ENCODE assay signal across 18 cellular contexts in the genomic region with DNA sequence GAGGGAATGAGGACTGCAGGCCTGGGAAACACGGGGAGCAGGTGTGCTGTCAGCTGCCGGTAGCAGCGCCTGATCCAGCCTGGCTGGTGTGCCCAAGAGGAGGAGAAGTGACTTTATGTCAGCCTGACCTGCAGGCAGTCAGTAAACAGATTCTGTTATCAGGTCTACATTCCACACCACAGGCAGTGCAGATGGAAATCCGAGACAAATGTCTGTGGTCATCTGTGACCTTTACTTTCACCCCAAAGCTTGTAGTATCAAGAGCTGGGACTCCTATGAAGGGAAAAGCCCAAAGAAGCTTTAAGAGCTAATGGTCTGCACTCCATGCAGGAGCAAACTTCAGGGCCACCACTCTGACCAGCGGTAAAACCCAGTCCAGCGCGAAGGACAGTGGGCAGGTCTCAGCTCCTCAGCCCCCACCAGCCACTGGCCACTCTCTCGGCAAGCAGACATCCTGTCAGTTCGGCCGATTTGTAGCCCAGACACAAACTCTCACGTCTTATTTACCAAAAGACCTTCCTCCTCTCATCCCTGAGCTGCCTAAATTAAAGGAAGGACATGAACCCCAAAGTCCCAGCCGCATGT. TPM values are rescaled to one million over a fixed set of nuclear protein-coding genes. Genes with fewer than 3 reads are reported as not detected.
DNase-seq lines count a peak whose midpoint lies in the region; ATAC-seq, FAIRE-seq and TF ChIP-seq lines count a peak whose summit lies in the region.
"Had no signal": no experiment of that assay in that cellular context is flagged by ENCODE, and none has a peak within 500 bp of the region (broad histone marks: within the 10 kb centered on the region; RNA-seq: fewer than 3 reads in every experiment).

No MANE protein-coding gene starts in this region.

- WGBS in heart left ventricle, 4 donors = 51 to 60% (median 57%) methylated on average over 11 to 12 of the region's 12 CpGs
- WGBS in K562 (ENCODE audit: insufficient coverage, low coverage, missing lambda C conversion rate) = 7% methylated on average over 12 of the region's 12 CpGs
- 58% methylated on average over 12 of the region's 12 CpGs for WGBS in mesenchymal stem cell

- H3K36me3 Mint-ChIP-seq in activated T-helper 2 cell treated with anti-CD3 and anti-CD28 coated beads, Interferon-gamma antibody, Interleukin-2, Interleukin-4, amounts not matched to agents 10 μg/mL and 5 μg/mL and 100 μg/mL, durations not matched to agents 14 hours and 24 hours and 36 hours (ENCODE audit: low read depth) = peaks cover 13% of the 10 kb centered on the region
- H3K36me3 Mint-ChIP-seq: activated CD8-positive, alpha-beta memory T cell treated with anti-CD3 and anti-CD28 coated beads, Interleukin-2, amount 10 ng/mL, durations not matched to agents 7 days and 5 days had no signal

- no peak overlapping the region for H4K91ac ChIP-seq in mesenchymal stem cell (ENCODE audit: low read length)

- H3K9ac ChIP-seq in K562 (ENCODE audit: insufficient read depth in 1 of 2, low read depth in 2 of 2, low read length in 2 of 2) (peak overlapping the region in 1 of 2 experiments; percentile 83; a peak in 2 of 4 replicates), mesenchymal stem cell (ENCODE audit: low read length) (no peak overlapping the region)

- H3K4me3 ChIP-seq in heart left ventricle = no peak overlapping the region
- no peak overlapping the region for H3K4me3 ChIP-seq in K562
- H3K4me3 ChIP-seq in mesenchymal stem cell (ENCODE audit: insufficient read depth in 1 of 2, low read depth in 1 of 2, low read length in 2 of 2) = no peak overlapping the region
- H3K4me3 ChIP-seq: ascending aorta, esophagus muscularis mucosa, prostate gland had no signal

- no peak overlapping the region for H4K8ac ChIP-seq in mesenchymal stem cell (ENCODE audit: low read length)

- H3K14ac ChIP-seq in mesenchymal stem cell (ENCODE audit: low read length in 2 of 2) = peak overlapping the region in 1 of 2 experiments; percentile 72

- POLR2A ChIA-PET in K562 (lab: Yijun Ruan, JAX) = interaction anchor here (0.6 to 1.7 kb wide), 11 partner anchors 8 to 388 kb away, joined by 3 to 10 read pairs (median 4); a partner anchor contains a TSS

- H3K18ac ChIP-seq in mesenchymal stem cell (ENCODE audit: low read depth in 1 of 2, low read length in 2 of 2) = peak overlapping the region in 1 of 2 experiments; percentile 13

- no peak for TF ChIP-seq POLR2A in heart left ventricle (IDR thresholded peaks at IDR 0.05)
- no peak for TF ChIP-seq POLR2A in K562 (conservative IDR thresholded peaks at IDR 0.05)

- H3K79me2 ChIP-seq in K562 (ENCODE audit: control insufficient read depth, insufficient read depth, low read length) = peaks cover 80% of the 10 kb centered on the region

- H3K4me1 ChIP-seq in heart left ventricle = peaks cover 5 to 93% (median 59%) of the 10 kb centered on the region in 12 donors
- peaks cover 12 to 23% of the 10 kb centered on the region in 2 experiments; a peak in 4 of 5 replicates for H3K4me1 ChIP-seq in K562 (replicated peaks in 1 of 2; ENCODE audit: control insufficient read depth in 2 of 2, insufficient read depth in 2 of 2, low read length in 2 of 2)
- peaks cover 51% of the 10 kb centered on the region for H3K4me1 ChIP-seq in mesenchymal stem cell (ENCODE audit: control insufficient read depth, insufficient read depth, low read depth, low read length)
- H3K4me1 ChIP-seq: ascending aorta had no signal

- H3K27me3 Mint-ChIP-seq in activated T-helper 2 cell treated with anti-CD3 and anti-CD28 coated beads, Interferon-gamma antibody, Interleukin-2, Interleukin-4, amounts not matched to agents 10 μg/mL and 5 μg/mL and 100 μg/mL, durations not matched to agents 14 hours and 24 hours and 36 hours (ENCODE audit: low read depth) = no peaks in the 10 kb centered on the region
- H3K27me3 Mint-ChIP-seq: activated CD8-positive, alpha-beta memory T cell treated with anti-CD3 and anti-CD28 coated beads, Interleukin-2, amount 10 ng/mL, durations not matched to agents 7 days and 5 days had no signal

- H3K9me3 Mint-ChIP-seq in activated T-helper 2 cell treated with anti-CD3 and anti-CD28 coated beads, Interferon-gamma antibody, Interleukin-2, Interleukin-4, amounts not matched to agents 10 μg/mL and 5 μg/mL and 100 μg/mL, durations not matched to agents 14 hours and 24 hours and 36 hours = no peaks in the 10 kb centered on the region

- peak; percentile 93 for FAIRE-seq in K562 (lab: Jason Lieb, UNC)
- FAIRE-seq: islet of Langerhans had no signal

- TF ChIP-seq CTCF in heart left ventricle (IDR thresholded peaks at IDR 0.05) (no peak), K562 (IDR thresholded peaks at IDR 0.05 in 2 of 3, conservative IDR thresholded peaks at IDR 0.05 in 1 of 3; ENCODE audit: insufficient read depth in 2 of 3, low read depth in 1 of 3, low read length in 3 of 3) (no peak)

- no peak overlapping the region for H2BK5ac ChIP-seq in mesenchymal stem cell (ENCODE audit: low read depth, low read length, poor library complexity, severe bottlenecking)

- peaks cover 17% of the 10 kb centered on the region for H3K4me1 Mint-ChIP-seq in activated T-helper 2 cell treated with anti-CD3 and anti-CD28 coated beads, Interferon-gamma antibody, Interleukin-2, Interleukin-4, amounts not matched to agents 10 μg/mL and 5 μg/mL and 100 μg/mL, durations not matched to agents 14 hours and 24 hours and 36 hours (ENCODE audit: low read depth)

- H3K4me2 ChIP-seq in K562 (ENCODE audit: insufficient read depth, low read length) (peak overlapping the region; percentile 32; the same call in 1 of the 2 replicates), mesenchymal stem cell (ENCODE audit: low read length, poor library complexity, severe bottlenecking) (no peak overlapping the region)

- ATAC-seq in heart left ventricle = peak in 1 of 4 donors; percentile 12
- ATAC-seq in Right ventricle myocardium inferior = no peak
- ATAC-seq in K562 = peak; percentile 81
- no peak for ATAC-seq in GM21526 (IDR thresholded peaks at IDR 0.05; ENCODE audit: low FRiP score, unreplicated experiment)

- peak overlapping the region in 1 of 2 experiments; percentile 57 for H3K23ac ChIP-seq in mesenchymal stem cell (ENCODE audit: low read length in 2 of 2)

- no peaks in the 10 kb centered on the region for H3K9me3 ChIP-seq in heart left ventricle
- H3K9me3 ChIP-seq in K562 (replicated peaks; ENCODE audit: control insufficient read depth, insufficient read depth, low read depth, low read length) = no peaks in the 10 kb centered on the region
- no peaks in the 10 kb centered on the region for H3K9me3 ChIP-seq in mesenchymal stem cell (ENCODE audit: control insufficient read depth, low read length)
- H3K9me3 ChIP-seq: ascending aorta, esophagus muscularis mucosa, prostate gland had no signal

- no TSS peak for BruUV-seq in K562 (replicated peaks; lab: Mats Ljungman, UMichigan)

- in situ Hi-C loops in K562 (cut with MboI) = no loop called here

- no peak for TF ChIP-seq RAD21 in K562 (CRISPR knock-in tag; conservative IDR thresholded peaks at IDR 0.05 in 1 of 2, IDR thresholded peaks at IDR 0.05 in 1 of 2)

- TF ChIP-seq EP300 in K562 (IDR thresholded peaks at IDR 0.05; ENCODE audit: low read length) = peak; percentile 52; the same call in 1 of the 2 replicates

- H3K4me3 Mint-ChIP-seq in activated T-helper 2 cell treated with anti-CD3 and anti-CD28 coated beads, Interferon-gamma antibody, Interleukin-2, Interleukin-4, amounts not matched to agents 10 μg/mL and 5 μg/mL and 100 μg/mL, durations not matched to agents 14 hours and 24 hours and 36 hours (ENCODE audit: low read depth) = no peak overlapping the region
- H3K4me3 Mint-ChIP-seq: activated CD8-positive, alpha-beta memory T cell treated with anti-CD3 and anti-CD28 coated beads, Interleukin-2, amount 10 ng/mL, durations not matched to agents 7 days and 5 days had no signal

- no peaks in the 10 kb centered on the region for H3K27me3 ChIP-seq in heart left ventricle
- no peaks in the 10 kb centered on the region for H3K27me3 ChIP-seq in K562 (ENCODE audit: control insufficient read depth in 2 of 2, insufficient read depth in 2 of 2, low read length in 2 of 2)
- no peaks in the 10 kb centered on the region for H3K27me3 ChIP-seq in mesenchymal stem cell (ENCODE audit: control insufficient read depth in 1 of 2, insufficient read depth in 1 of 2, low read length in 2 of 2)
- H3K27me3 ChIP-seq: ascending aorta, esophagus muscularis mucosa had no signal

- no peak for DNase-seq in heart left ventricle
- DNase-seq in Right ventricle myocardium inferior (ENCODE audit: missing footprints) = no peak
- DNase-seq in K562 (ENCODE audit: extremely low read depth in 1 of 4, low spot score in 3 of 4) = peak in 2 of 4 experiments; percentile 64 to 76
- DNase-seq in mesenchymal stem cell = peak; percentile 61
- no peak for DNase-seq in foreskin melanocyte
- no peak for DNase-seq in NCI-H524 treated with DMSO at 0.1 percent for 48 hours (lab: John Stamatoyannopoulos, UW)
- DNase-seq in activated T-helper 2 cell treated with anti-CD3 and anti-CD28 coated beads, Interferon-gamma antibody, Interleukin-2, Interleukin-4, amounts not matched to agents 10 μg/mL and 5 μg/mL and 100 μg/mL, durations not matched to agents 14 hours and 24 hours and 36 hours (ENCODE audit: low spot score) = no peak
- DNase-seq: activated CD8-positive, alpha-beta memory T cell treated with anti-CD3 and anti-CD28 coated beads, Interleukin-2, amount 10 ng/mL, durations not matched to agents 7 days and 5 days; HCEC 1CT; MV-4-11; T-helper 2 cell had no signal

- H2AK5ac ChIP-seq in mesenchymal stem cell (ENCODE audit: low read length, severe bottlenecking) = peak overlapping the region; percentile 71

- H3K36me3 ChIP-seq in heart left ventricle (peaks cover 0 to 6% (median 0%) of the 10 kb centered on the region in 9 donors), K562 (ENCODE audit: control insufficient read depth, insufficient read depth, low read length) (peaks cover 7% of the 10 kb centered on the region; the same call in 2 of the 3 replicates), mesenchymal stem cell (ENCODE audit: control insufficient read depth in 1 of 2, insufficient read depth in 2 of 2, low read depth in 1 of 2, low read length in 2 of 2) (peaks cover 0 to 22% of the 10 kb centered on the region in 2 experiments)
- H3K36me3 ChIP-seq: prostate gland had no signal

- no peak overlapping the region for H3K27ac Mint-ChIP-seq in activated T-helper 2 cell treated with anti-CD3 and anti-CD28 coated beads, Interferon-gamma antibody, Interleukin-2, Interleukin-4, amounts not matched to agents 10 μg/mL and 5 μg/mL and 100 μg/mL, durations not matched to agents 14 hours and 24 hours and 36 hours
- H3K27ac Mint-ChIP-seq: activated CD8-positive, alpha-beta memory T cell treated with anti-CD3 and anti-CD28 coated beads, Interleukin-2, amount 10 ng/mL, durations not matched to agents 7 days and 5 days had no signal

- peaks cover 5% of the 10 kb centered on the region for H3K9me1 ChIP-seq in K562 (ENCODE audit: control insufficient read depth, insufficient read depth, low read length)

- peak overlapping the region in 1 of 2 experiments; percentile 0 for H2BK12ac ChIP-seq in mesenchymal stem cell (ENCODE audit: low read length in 2 of 2)

- peaks cover 52% of the 10 kb centered on the region for H4K20me1 ChIP-seq in K562 (replicated peaks; ENCODE audit: control insufficient read depth, insufficient read depth, low read length)

- H3K79me1 ChIP-seq in mesenchymal stem cell (replicated peaks; ENCODE audit: low read length, poor library complexity, severe bottlenecking) = no peaks in the 10 kb centered on the region

- intact Hi-C loops in heart left ventricle (cut with DNase I) (no loop called here), Right ventricle myocardium inferior (cut with DNase I) (no loop called here), K562 (cut with micrococcal nuclease) (no loop called here)
- intact Hi-C loops in activated T-helper 2 cell treated with anti-CD3 and anti-CD28 coated beads, Interferon-gamma antibody, Interleukin-2, Interleukin-4, amounts not matched to agents 10 μg/mL and 5 μg/mL and 100 μg/mL, durations not matched to agents 14 hours and 24 hours and 36 hours (cut with micrococcal nuclease) = no loop called here

- no peak overlapping the region for H2BK15ac ChIP-seq in mesenchymal stem cell (ENCODE audit: low read depth, poor library complexity, severe bottlenecking)

- peak overlapping the region; percentile 46 to 95 (median 89) for H3K27ac ChIP-seq in heart left ventricle
- no peak overlapping the region for H3K27ac ChIP-seq in K562 (ENCODE audit: extremely low read depth, low read depth, low read length)
- H3K27ac ChIP-seq in mesenchymal stem cell (ENCODE audit: low read length, poor library complexity, severe bottlenecking) = peak overlapping the region; percentile 36
- H3K27ac ChIP-seq: ascending aorta, esophagus muscularis mucosa, prostate gland had no signal

- peak overlapping the region in 1 of 2 experiments; percentile 3 for H3K4ac ChIP-seq in mesenchymal stem cell (ENCODE audit: low read depth in 1 of 2, low read length in 2 of 2)

- H2BK120ac ChIP-seq in mesenchymal stem cell (ENCODE audit: low read depth, low read length) = no peak overlapping the region

- CTCF ChIA-PET in K562 (lab: Yijun Ruan, JAX; ENCODE audit: low intra/inter-chr PET ratio) = no interaction called here

- H2AFZ ChIP-seq in K562 (ENCODE audit: low read depth, low read length) (no peak overlapping the region), mesenchymal stem cell (ENCODE audit: low read depth, low read length) (no peak overlapping the region)

RNA-seq across cellular contexts. Expression of a gene that starts 7.7 kb away (rescaled TPM):
- total RNA-seq in heart left ventricle = 10 to 100 TPM; 24.5 to 70.1 (median 55.7) TPM
- polyA plus RNA-seq in heart left ventricle = 10 to 100 TPM; 50.0 to 56.9 TPM
- total RNA-seq in Right ventricle myocardium inferior = 64.7 TPM
- 81.9 and 116 TPM in 2 replicates for total RNA-seq in K562 (2011; cell fraction: chromatin; rRNA removed; ENCODE audit: low replicate concordance)
- 54.3 and 56.0 TPM in 2 replicates for total RNA-seq in K562 (2011; cell fraction: nucleolus; rRNA removed)
- total RNA-seq in K562 (2011; cell fraction: nucleoplasm; rRNA removed) = 55.7 and 62.1 TPM in 2 replicates
- total RNA-seq in K562 (2014; rRNA removed) = 11.0 and 13.5 TPM in 2 replicates
- total RNA-seq in K562 (2014; rRNA removed; fragmentation: Illumina TruSeq; extraction: Trizol) = 12.2 and 12.3 TPM in 2 replicates
- total RNA-seq in K562 (2015; rRNA removed; fragmentation: Illumina TruSeq; extraction: Trizol) = 14.7 and 15.9 TPM in 2 replicates
- total RNA-seq in K562 (2021) = 37.1 and 38.1 TPM in 2 replicates
- polyA plus RNA-seq in K562 (2011; rRNA removed) = 7.4 and 16.2 TPM in 2 replicates
- polyA plus RNA-seq in K562 (2011; cell fraction: cytosol; rRNA removed) = 9.5 and 11.2 TPM in 2 replicates
- polyA plus RNA-seq in K562 (2011; cell fraction: nucleus; rRNA removed) = 18.8 and 20.5 TPM in 2 replicates
- polyA plus RNA-seq in K562 (2012) = 31.3 and 33.6 TPM in 2 replicates
- 25.1 and 28.4 TPM in 2 replicates for polyA plus RNA-seq in K562 (2014; fragmentation: Illumina TruSeq; extraction: Trizol)
- 1 to 10 TPM; 4.7 TPM for polyA plus RNA-seq in K562 (2014; fragmentation: Nextera tagmentation; extraction: Ambion mirVana)
- 15.6 and 18.7 TPM in 2 replicates for polyA plus RNA-seq in K562 (2014; rRNA removed)
- 15.2 and 18.3 TPM in 2 replicates for polyA minus RNA-seq in K562 (2011; rRNA and poly(A)+ RNA removed)
- 13.2 and 27.3 TPM in 2 replicates for polyA minus RNA-seq in K562 (2011; cell fraction: cytosol; rRNA and poly(A)+ RNA removed)
- polyA minus RNA-seq in K562 (2011; cell fraction: nucleus; rRNA and poly(A)+ RNA removed) = 17.1 and 27.9 TPM in 2 replicates
- 23.1 TPM for polyA plus RNA-seq in mesenchymal stem cell (2013, experiment 1 of 2)
- 24.0 TPM for polyA plus RNA-seq in mesenchymal stem cell (2013, experiment 2 of 2)
- 36.9 and 40.6 TPM in 2 replicates for total RNA-seq in activated T-helper 2 cell treated with anti-CD3 and anti-CD28 coated beads, Interferon-gamma antibody, Interleukin-2, Interleukin-4, amounts not matched to agents 10 μg/mL and 5 μg/mL and 100 μg/mL, durations not matched to agents 14 hours and 24 hours and 36 hours

RNA-seq across cellular contexts. Expression of a gene that starts 31.9 kb away (rescaled TPM):
- total RNA-seq in heart left ventricle (not detected), Right ventricle myocardium inferior (not detected), K562 (2014; rRNA removed) (0.41 TPM in 1 of 2 replicates, not detected in the other), K562 (2014; rRNA removed; fragmentation: Illumina TruSeq; extraction: Trizol) (0.18 and 0.19 TPM in 2 replicates), K562 (2015; rRNA removed; fragmentation: Illumina TruSeq; extraction: Trizol) (not detected in 2 replicates), K562 (2021) (not detected in 2 replicates)
- polyA plus RNA-seq in heart left ventricle (not detected), K562 (2011; rRNA removed) (0.15 TPM in 1 of 2 replicates, not detected in the other), K562 (2014; fragmentation: Illumina TruSeq; extraction: Trizol) (not detected in 2 replicates), K562 (2014; fragmentation: Nextera tagmentation; extraction: Ambion mirVana) (under 1 TPM; 0.22 to 0.24 TPM), K562 (2014; rRNA removed) (not detected in 2 replicates)
- total RNA-seq in K562 (2011; cell fraction: chromatin; rRNA removed; ENCODE audit: low replicate concordance) = not detected in 2 replicates
- total RNA-seq in K562 (2011; cell fraction: nucleolus; rRNA removed) = not detected in 2 replicates
- not detected in 2 replicates for total RNA-seq in K562 (2011; cell fraction: nucleoplasm; rRNA removed)
- polyA plus RNA-seq in K562 (2011; cell fraction: cytosol; rRNA removed) = not detected in 2 replicates
- polyA plus RNA-seq in K562 (2011; cell fraction: nucleus; rRNA removed) = not detected in 2 replicates
- 0.07 TPM in 1 of 2 replicates, not detected in the other for polyA plus RNA-seq in K562 (2012)
- polyA minus RNA-seq in K562 (2011; rRNA and poly(A)+ RNA removed) = 0.24 TPM in 1 of 2 replicates, not detected in the other
- not detected in 2 replicates for polyA minus RNA-seq in K562 (2011; cell fraction: cytosol; rRNA and poly(A)+ RNA removed)
- not detected in 2 replicates for polyA minus RNA-seq in K562 (2011; cell fraction: nucleus; rRNA and poly(A)+ RNA removed)
- 0.08 TPM for polyA plus RNA-seq in mesenchymal stem cell (2013, experiment 1 of 2)
- 0.04 TPM for polyA plus RNA-seq in mesenchymal stem cell (2013, experiment 2 of 2)
- total RNA-seq in activated T-helper 2 cell treated with anti-CD3 and anti-CD28 coated beads, Interferon-gamma antibody, Interleukin-2, Interleukin-4, amounts not matched to agents 10 μg/mL and 5 μg/mL and 100 μg/mL, durations not matched to agents 14 hours and 24 hours and 36 hours = not detected in 2 replicates
- total RNA-seq: activated CD8-positive, alpha-beta memory T cell treated with anti-CD3 and anti-CD28 coated beads, Interleukin-2, amount 10 ng/mL, durations not matched to agents 7 days and 5 days; ascending aorta; esophagus muscularis mucosa; ureter had no signal
- polyA plus RNA-seq: AG04450 had no signal

RNA-seq across cellular contexts. Expression of a gene that starts 32.1 kb away (rescaled TPM):
- total RNA-seq in heart left ventricle (1 to 10 TPM; 1.6 to 4.8 (median 3.3) TPM), Right ventricle myocardium inferior (3.3 TPM), K562 (2014; rRNA removed) (2.2 and 4.1 TPM in 2 replicates), K562 (2014; rRNA removed; fragmentation: Illumina TruSeq; extraction: Trizol) (3.5 and 4.2 TPM in 2 replicates), K562 (2015; rRNA removed; fragmentation: Illumina TruSeq; extraction: Trizol) (3.5 and 3.8 TPM in 2 replicates), K562 (2021) (4.7 and 6.6 TPM in 2 replicates)
- polyA plus RNA-seq in heart left ventricle (1 to 10 TPM; 1.9 to 4.8 TPM), K562 (2011; rRNA removed) (2.8 TPM in 2 replicates), K562 (2014; fragmentation: Illumina TruSeq; extraction: Trizol) (4.7 and 7.7 TPM in 2 replicates), K562 (2014; fragmentation: Nextera tagmentation; extraction: Ambion mirVana) (under 1 TPM; 0.41 to 0.51 TPM), K562 (2014; rRNA removed) (4.3 and 5.2 TPM in 2 replicates)
- 21.2 and 28.6 TPM in 2 replicates for total RNA-seq in K562 (2011; cell fraction: chromatin; rRNA removed; ENCODE audit: low replicate concordance)
- 10.8 and 13.3 TPM in 2 replicates for total RNA-seq in K562 (2011; cell fraction: nucleolus; rRNA removed)
- total RNA-seq in K562 (2011; cell fraction: nucleoplasm; rRNA removed) = 10.6 and 15.0 TPM in 2 replicates
- polyA plus RNA-seq in K562 (2011; cell fraction: cytosol; rRNA removed) = 1.9 and 3.4 TPM in 2 replicates
- 5.4 and 11.4 TPM in 2 replicates for polyA plus RNA-seq in K562 (2011; cell fraction: nucleus; rRNA removed)
- 3.7 and 4.9 TPM in 2 replicates for polyA plus RNA-seq in K562 (2012)
- 1.9 and 2.1 TPM in 2 replicates for polyA minus RNA-seq in K562 (2011; rRNA and poly(A)+ RNA removed)
- polyA minus RNA-seq in K562 (2011; cell fraction: cytosol; rRNA and poly(A)+ RNA removed) = 2.7 and 4.2 TPM in 2 replicates
- 4.4 and 5.7 TPM in 2 replicates for polyA minus RNA-seq in K562 (2011; cell fraction: nucleus; rRNA and poly(A)+ RNA removed)
- 3.3 TPM for polyA plus RNA-seq in mesenchymal stem cell (2013, experiment 1 of 2)
- polyA plus RNA-seq in mesenchymal stem cell (2013, experiment 2 of 2) = 3.0 TPM
- 3.8 and 3.9 TPM in 2 replicates for total RNA-seq in activated T-helper 2 cell treated with anti-CD3 and anti-CD28 coated beads, Interferon-gamma antibody, Interleukin-2, Interleukin-4, amounts not matched to agents 10 μg/mL and 5 μg/mL and 100 μg/mL, durations not matched to agents 14 hours and 24 hours and 36 hours
